In genomic region chr10:118444016-118444415, GRCh38 we compare ENCODE assay signal across 17 cellular contexts.
A peak's percentile ranks its signal among the peaks of the same experiment; 100 is the strongest.
DNase-seq lines count a peak whose midpoint lies in the region; ATAC-seq and TF ChIP-seq lines count a peak whose summit lies in the region.
"Had no signal": no experiment of that assay in that cellular context is flagged by ENCODE, and none has a peak within 500 bp of the region (broad histone marks: within the 10 kb centered on the region; RNA-seq: fewer than 3 reads in every experiment).

No MANE protein-coding gene starts in this region.

- H4K20me1 ChIP-seq in H9 (ENCODE audit: control insufficient read depth, insufficient read depth, insufficient read length) = no peaks in the 10 kb centered on the region
- H4K20me1 ChIP-seq: BLaER1 treated with 17β-estradiol and CSF1 and Interleukin-3, amounts not matched to agents 10 nM and 100 nM had no signal

- H3K14ac ChIP-seq in H9 (ENCODE audit: insufficient read depth, low read length) = no peak overlapping the region

- H3K9me3 ChIP-seq in H9 (ENCODE audit: control insufficient read depth, low read depth, low read length) = no peaks in the 10 kb centered on the region
- H3K9me3 ChIP-seq: A549 had no signal

- no peaks in the 10 kb centered on the region for H3K9me3 Mint-ChIP-seq in H9
- H3K9me3 Mint-ChIP-seq: CD8-positive, alpha-beta T cell; GM23338; IgD-negative memory B cell had no signal

- H2BK20ac ChIP-seq in H9 (ENCODE audit: low read depth, low read length, poor library complexity, severe bottlenecking) = no peak overlapping the region

- no peak overlapping the region for H3K23ac ChIP-seq in H9 (ENCODE audit: insufficient read length, low read depth, low read length)

- H3K4me2 ChIP-seq in H9 (ENCODE audit: insufficient read depth, insufficient read length, low read length) = no peak overlapping the region
- H3K4me2 ChIP-seq: A549; BLaER1 treated with 17β-estradiol and CSF1 and Interleukin-3, amounts not matched to agents 10 nM and 100 nM; GM23338 had no signal

- H3K79me2 ChIP-seq in H9 (ENCODE audit: insufficient read depth, low read length) = no peaks in the 10 kb centered on the region

- no peak overlapping the region for H2BK5ac ChIP-seq in H9 (ENCODE audit: insufficient read length, low read length)

- no CpG with 5 or more reads among the region's 3 CpGs for WGBS in H9 (ENCODE audit: extremely low coverage, insufficient read length, low lambda C conversion rate)

- H3K4me3 Mint-ChIP-seq in H9 = no peak overlapping the region
- H3K4me3 Mint-ChIP-seq: B cell; CD8-positive, alpha-beta T cell; GM23338; IgD-negative memory B cell had no signal

- H2BK120ac ChIP-seq in H9 (ENCODE audit: low read depth, low read length, poor library complexity, severe bottlenecking) = no peak overlapping the region

- H3K56ac ChIP-seq in H9 (ENCODE audit: insufficient read length, low read depth, low read length) = no peak overlapping the region

- peaks cover 17% of the 10 kb centered on the region for H3K27me3 Mint-ChIP-seq in H9 (ENCODE audit: low read depth)

- no peak overlapping the region for H3K9ac ChIP-seq in H9 (ENCODE audit: extremely low read depth, insufficient read length, low read length)
- H3K9ac ChIP-seq: BLaER1 treated with 17β-estradiol and CSF1 and Interleukin-3, amounts not matched to agents 10 nM and 100 nM had no signal

- H3K27me3 ChIP-seq in H9 (ENCODE audit: insufficient read depth, low read length) = no peaks in the 10 kb centered on the region
- H3K27me3 ChIP-seq: BLaER1 treated with 17β-estradiol and CSF1 and Interleukin-3, amounts not matched to agents 10 nM and 100 nM had no signal

- H3K27ac Mint-ChIP-seq in H9 = no peak overlapping the region
- H3K27ac Mint-ChIP-seq: B cell; CD8-positive, alpha-beta T cell; GM23338; IgD-negative memory B cell had no signal

- H4K91ac ChIP-seq in H9 (ENCODE audit: insufficient read length, low read depth, low read length) = no peak overlapping the region

- no peaks in the 10 kb centered on the region; a peak in 1 of 7 replicates for H3K36me3 Mint-ChIP-seq in H9 (ENCODE audit: insufficient read depth in 1 of 3, low read depth in 3 of 3)
- H3K36me3 Mint-ChIP-seq: CD8-positive, alpha-beta T cell; IgD-negative memory B cell had no signal

- DNase-seq in NCI-H1417 (lab: John Stamatoyannopoulos, UW) (peak in 2 of 3 experiments; percentile 2 to 24), NCI-H1417 treated with DMSO at 0.1 percent for 48 hours (lab: John Stamatoyannopoulos, UW) (no peak), DMS79 (lab: John Stamatoyannopoulos, UW) (peak; percentile 42), NCI-H526 treated with DMSO at 0.1 percent for 48 hours (lab: John Stamatoyannopoulos, UW) (peak; percentile 76), pons (ENCODE audit: low spot score) (peak; percentile 14), H9 (no peak)
- DNase-seq: Calu3; CD8-positive, alpha-beta T cell had no signal

- no peak overlapping the region for H4K8ac ChIP-seq in H9 (replicated peaks; ENCODE audit: insufficient read length, low read depth, low read length)

- H2BK15ac ChIP-seq in H9 (ENCODE audit: low read depth, low read length) = no peak overlapping the region

- H2AFZ ChIP-seq in H9 (ENCODE audit: low read length) = no peak overlapping the region
- H2AFZ ChIP-seq: GM23338 had no signal

- H3K4ac ChIP-seq in H9 (ENCODE audit: low read depth, low read length) = no peak overlapping the region

- no peak for TF ChIP-seq CTCF in H9 (conservative IDR thresholded peaks at IDR 0.05)

- no peak overlapping the region for H3K27ac ChIP-seq in H9 (ENCODE audit: insufficient read length, low read depth, low read length)
- H3K27ac ChIP-seq: 22Rv1; A549; BLaER1 treated with 17β-estradiol and CSF1 and Interleukin-3, amounts not matched to agents 10 nM and 100 nM had no signal

- no peaks in the 10 kb centered on the region for H3K79me1 ChIP-seq in H9 (ENCODE audit: insufficient read depth, low read depth, low read length, poor library complexity, severe bottlenecking)

- H2AK5ac ChIP-seq in H9 (ENCODE audit: insufficient read length, low read length) = no peak overlapping the region

- no peaks in the 10 kb centered on the region for H3K23me2 ChIP-seq in H9 (ENCODE audit: insufficient read length, low read depth, low read length, poor library complexity, severe bottlenecking)

- no peak overlapping the region for H2BK12ac ChIP-seq in H9 (ENCODE audit: insufficient read length, low read depth, low read length)

- H4K5ac ChIP-seq in H9 (ENCODE audit: insufficient read length, low read depth, low read length) = no peak overlapping the region

- no peak overlapping the region for H3T11ph ChIP-seq in H9 (ENCODE audit: low read length)

- no peak overlapping the region for H3K18ac ChIP-seq in H9 (ENCODE audit: insufficient read length, low read depth, low read length)

- no peak for ATAC-seq in GM21723 (IDR thresholded peaks at IDR 0.05; ENCODE audit: unreplicated experiment)
- ATAC-seq: A549; CD8-positive, alpha-beta T cell; GM23338; HCT116; HepG2 had no signal

- no peaks in the 10 kb centered on the region for H3K4me1 Mint-ChIP-seq in H9
- H3K4me1 Mint-ChIP-seq: B cell, GM23338, IgD-negative memory B cell had no signal

- no peaks in the 10 kb centered on the region for H3K4me1 ChIP-seq in H9 (ENCODE audit: insufficient read depth, low read length)
- H3K4me1 ChIP-seq: A549 had no signal

Comparison
In these comparisons a context has a peak if more than half of its experiments do, and no peak if none do; other contexts are left out.
1. DNase-seq: peak in NCI-H1417 (2 of 3), DMS79 (single experiment), NCI-H526 treated with DMSO at 0.1 percent for 48 hours (single experiment) and pons (single experiment); none in NCI-H1417 treated with DMSO at 0.1 percent for 48 hours (single experiment) and H9 (single experiment).